Comparison of ENCODE assay signal across 17 cellular contexts in the genomic region with DNA sequence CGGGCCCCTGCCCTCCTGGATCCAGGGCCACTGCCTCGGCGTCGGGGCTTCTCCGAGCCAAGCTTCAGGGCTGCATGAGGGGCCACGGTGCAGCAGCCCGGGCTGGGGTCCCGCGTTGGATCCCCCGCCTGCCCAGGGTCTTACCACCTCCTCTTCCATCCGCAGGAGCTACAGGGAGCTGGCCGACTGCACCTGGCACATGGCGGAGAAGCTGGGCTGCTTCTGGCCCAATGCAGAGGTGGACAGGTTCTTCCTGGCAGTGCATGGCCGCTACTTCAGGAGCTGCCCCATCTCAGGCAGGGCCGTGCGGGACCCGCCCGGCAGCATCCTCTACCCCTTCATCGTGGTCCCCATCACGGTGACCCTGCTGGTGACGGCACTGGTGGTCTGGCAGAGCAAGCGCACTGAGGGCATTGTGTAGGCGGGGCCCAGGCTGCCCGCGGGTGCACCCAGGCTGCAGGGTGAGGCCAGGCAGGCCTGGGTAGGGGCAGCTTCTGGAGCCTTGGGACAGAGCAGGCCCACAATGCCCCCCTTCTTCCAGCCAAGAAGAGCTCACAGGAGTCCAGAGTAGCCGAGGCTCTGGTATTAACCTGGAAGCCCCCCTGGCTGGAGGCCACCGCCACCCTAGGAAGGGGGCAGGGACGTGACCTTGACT. TPM values are rescaled to one million over a fixed set of nuclear protein-coding genes. Genes with fewer than 3 reads are reported as not detected.
"Had no signal": no experiment of that assay in that cellular context is flagged by ENCODE, and none has a peak within 500 bp of the region (broad histone marks: within the 10 kb centered on the region; RNA-seq: fewer than 3 reads in every experiment).

No MANE protein-coding gene starts in this region.

- ATAC-seq: gastrocnemius medialis, left colon had no signal

- H3K9me3 ChIP-seq: breast epithelium, gastrocnemius medialis had no signal

- H3K36me3 ChIP-seq: breast epithelium, gastrocnemius medialis had no signal

- H3K27ac ChIP-seq: breast epithelium, gastrocnemius medialis had no signal

- H3K4me1 ChIP-seq: breast epithelium, gastrocnemius medialis had no signal

- H3K27me3 ChIP-seq: breast epithelium, gastrocnemius medialis had no signal

- FAIRE-seq: astrocyte, small intestine had no signal

- DNase-seq: activated B cell treated with CpG ODN at 0.5 μM for 24 hours; activated CD4-positive, alpha-beta memory T cell treated with anti-CD3 and anti-CD28 coated beads, Interleukin-2, amount 10 ng/mL, durations not matched to agents 7 days and 5 days; activated CD4-positive, alpha-beta T cell treated with anti-CD3 and anti-CD28 coated beads for 48 hours; activated naive CD4-positive, alpha-beta T cell treated with anti-CD3 and anti-CD28 coated beads, Interleukin-2, amount 10 ng/mL, durations not matched to agents 7 days and 5 days; activated T-cell treated with anti-CD3 and anti-CD28 coated beads, Interleukin-2, amount 50 U/mL, for 24 hours; cerebellar nuclear complex; effector CD4-positive, alpha-beta T cell; gastrocnemius medialis; left colon; midbrain; nephron progenitor cell; occipital lobe; small intestine; stimulated activated CD4-positive, alpha-beta T cell treated with anti-CD3 and anti-CD28 coated beads, Interleukin-4, amount 100 ng/mL, for 24 hours had no signal

- H3K4me3 ChIP-seq: breast epithelium, gastrocnemius medialis had no signal

RNA-seq across cellular contexts. Expression of gene RAMP1, which starts 52.1 kb away (rescaled TPM):
- total RNA-seq: lung microvascular endothelial cell had no signal
